1 cellular context compared by ENCODE assay signal in the genomic region with DNA sequence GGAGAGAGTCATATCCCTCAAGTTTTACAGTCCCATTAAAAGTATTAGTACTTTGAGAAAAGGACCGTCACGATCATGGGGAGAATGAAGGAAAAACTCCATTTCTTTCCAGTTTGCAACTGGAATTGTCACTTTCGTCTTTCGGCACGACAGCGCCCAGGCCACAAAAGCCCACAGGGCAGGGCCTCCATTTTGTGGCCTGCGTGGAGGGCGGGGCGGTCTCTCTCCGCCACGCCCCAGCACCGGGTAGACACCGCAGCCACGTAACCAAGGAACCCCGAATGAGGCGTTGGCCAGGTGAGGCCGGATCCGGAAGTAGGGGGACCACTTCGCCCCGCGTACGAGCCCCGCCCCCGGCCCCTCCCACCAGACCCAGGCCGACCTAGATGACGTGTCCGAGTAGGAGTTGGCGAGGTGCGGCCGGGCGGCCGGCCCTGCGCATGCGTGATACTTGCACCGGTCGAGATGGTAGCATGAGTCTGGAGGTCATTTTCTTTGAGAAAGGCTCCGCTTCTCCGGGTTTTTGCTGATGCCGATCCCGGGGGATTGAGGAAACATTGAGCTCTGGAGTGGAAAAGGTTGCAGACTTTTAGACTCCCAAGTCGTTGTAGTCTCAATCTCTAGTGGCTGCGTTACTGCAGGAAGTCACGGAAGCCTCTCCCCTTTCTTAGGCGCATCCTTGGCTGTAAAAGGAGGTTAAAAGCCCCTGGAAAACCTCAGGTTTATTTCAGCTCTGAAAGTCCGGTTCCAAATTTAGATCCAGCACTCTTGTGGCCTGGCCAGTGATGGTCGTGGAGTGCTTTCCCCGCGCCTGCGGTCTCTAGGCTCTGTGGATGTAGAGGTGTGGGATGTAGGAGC.
TF ChIP-seq lines count a peak whose summit lies in the region.

No MANE protein-coding gene starts in this region.

TF ChIP-seq in K562, 482 proteins besides CTCF, POLR2A, EP300 and RAD21 (continued from another document and continues in another):
- TF ChIP-seq, protein P1, sequence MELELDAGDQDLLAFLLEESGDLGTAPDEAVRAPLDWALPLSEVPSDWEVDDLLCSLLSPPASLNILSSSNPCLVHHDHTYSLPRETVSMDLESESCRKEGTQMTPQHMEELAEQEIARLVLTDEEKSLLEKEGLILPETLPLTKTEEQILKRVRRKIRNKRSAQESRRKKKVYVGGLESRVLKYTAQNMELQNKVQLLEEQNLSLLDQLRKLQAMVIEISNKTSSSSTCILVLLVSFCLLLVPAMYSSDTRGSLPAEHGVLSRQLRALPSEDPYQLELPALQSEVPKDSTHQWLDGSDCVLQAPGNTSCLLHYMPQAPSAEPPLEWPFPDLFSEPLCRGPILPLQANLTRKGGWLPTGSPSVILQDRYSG (tag; conservative IDR thresholded peaks at IDR 0.05; ENCODE audit: low read depth): 0 out of 2 replicates have a peak, but pooled peaks have one; percentile 24
- TF ChIP-seq SMAD1 (IDR thresholded peaks at IDR 0.05; ENCODE audit: low read depth, low read length, partially characterized antibody): peak; percentile 35
- TF ChIP-seq TEAD4 (IDR thresholded peaks at IDR 0.05; ENCODE audit: low read length): peak; percentile 9; the same call in 1 of the 2 replicates
- TF ChIP-seq TEAD4 (CRISPR knock-in tag; IDR thresholded peaks at IDR 0.05; ENCODE audit: borderline replicate concordance): no peak
- no peak for TF ChIP-seq ZBTB1 (CRISPR knock-in tag; IDR thresholded peaks at IDR 0.05; ENCODE audit: borderline replicate concordance, low read depth)
- no peak for TF ChIP-seq SREBF1 (IDR thresholded peaks at IDR 0.05; ENCODE audit: borderline replicate concordance, low read depth, low read length)
- no peak for TF ChIP-seq TARDBP (IDR thresholded peaks at IDR 0.05)
- TF ChIP-seq, protein P2, sequence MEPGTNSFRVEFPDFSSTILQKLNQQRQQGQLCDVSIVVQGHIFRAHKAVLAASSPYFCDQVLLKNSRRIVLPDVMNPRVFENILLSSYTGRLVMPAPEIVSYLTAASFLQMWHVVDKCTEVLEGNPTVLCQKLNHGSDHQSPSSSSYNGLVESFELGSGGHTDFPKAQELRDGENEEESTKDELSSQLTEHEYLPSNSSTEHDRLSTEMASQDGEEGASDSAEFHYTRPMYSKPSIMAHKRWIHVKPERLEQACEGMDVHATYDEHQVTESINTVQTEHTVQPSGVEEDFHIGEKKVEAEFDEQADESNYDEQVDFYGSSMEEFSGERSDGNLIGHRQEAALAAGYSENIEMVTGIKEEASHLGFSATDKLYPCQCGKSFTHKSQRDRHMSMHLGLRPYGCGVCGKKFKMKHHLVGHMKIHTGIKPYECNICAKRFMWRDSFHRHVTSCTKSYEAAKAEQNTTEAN (CRISPR knock-in tag; IDR thresholded peaks at IDR 0.05): no peak
- TF ChIP-seq, protein P3, sequence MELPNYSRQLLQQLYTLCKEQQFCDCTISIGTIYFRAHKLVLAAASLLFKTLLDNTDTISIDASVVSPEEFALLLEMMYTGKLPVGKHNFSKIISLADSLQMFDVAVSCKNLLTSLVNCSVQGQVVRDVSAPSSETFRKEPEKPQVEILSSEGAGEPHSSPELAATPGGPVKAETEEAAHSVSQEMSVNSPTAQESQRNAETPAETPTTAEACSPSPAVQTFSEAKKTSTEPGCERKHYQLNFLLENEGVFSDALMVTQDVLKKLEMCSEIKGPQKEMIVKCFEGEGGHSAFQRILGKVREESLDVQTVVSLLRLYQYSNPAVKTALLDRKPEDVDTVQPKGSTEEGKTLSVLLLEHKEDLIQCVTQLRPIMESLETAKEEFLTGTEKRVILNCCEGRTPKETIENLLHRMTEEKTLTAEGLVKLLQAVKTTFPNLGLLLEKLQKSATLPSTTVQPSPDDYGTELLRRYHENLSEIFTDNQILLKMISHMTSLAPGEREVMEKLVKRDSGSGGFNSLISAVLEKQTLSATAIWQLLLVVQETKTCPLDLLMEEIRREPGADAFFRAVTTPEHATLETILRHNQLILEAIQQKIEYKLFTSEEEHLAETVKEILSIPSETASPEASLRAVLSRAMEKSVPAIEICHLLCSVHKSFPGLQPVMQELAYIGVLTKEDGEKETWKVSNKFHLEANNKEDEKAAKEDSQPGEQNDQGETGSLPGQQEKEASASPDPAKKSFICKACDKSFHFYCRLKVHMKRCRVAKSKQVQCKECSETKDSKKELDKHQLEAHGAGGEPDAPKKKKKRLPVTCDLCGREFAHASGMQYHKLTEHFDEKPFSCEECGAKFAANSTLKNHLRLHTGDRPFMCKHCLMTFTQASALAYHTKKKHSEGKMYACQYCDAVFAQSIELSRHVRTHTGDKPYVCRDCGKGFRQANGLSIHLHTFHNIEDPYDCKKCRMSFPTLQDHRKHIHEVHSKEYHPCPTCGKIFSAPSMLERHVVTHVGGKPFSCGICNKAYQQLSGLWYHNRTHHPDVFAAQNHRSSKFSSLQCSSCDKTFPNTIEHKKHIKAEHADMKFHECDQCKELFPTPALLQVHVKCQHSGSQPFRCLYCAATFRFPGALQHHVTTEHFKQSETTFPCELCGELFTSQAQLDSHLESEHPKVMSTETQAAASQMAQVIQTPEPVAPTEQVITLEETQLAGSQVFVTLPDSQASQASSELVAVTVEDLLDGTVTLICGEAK (IDR thresholded peaks at IDR 0.05): peak; percentile 98
- TF ChIP-seq, protein P3 (CRISPR knock-in tag; IDR thresholded peaks at IDR 0.05): no peak
- 0 out of 2 replicates have a peak, but pooled peaks have one; percentile 30 for TF ChIP-seq KLF13 (tag; IDR thresholded peaks at IDR 0.05; ENCODE audit: borderline replicate concordance, low read depth)
- TF ChIP-seq, protein P4, sequence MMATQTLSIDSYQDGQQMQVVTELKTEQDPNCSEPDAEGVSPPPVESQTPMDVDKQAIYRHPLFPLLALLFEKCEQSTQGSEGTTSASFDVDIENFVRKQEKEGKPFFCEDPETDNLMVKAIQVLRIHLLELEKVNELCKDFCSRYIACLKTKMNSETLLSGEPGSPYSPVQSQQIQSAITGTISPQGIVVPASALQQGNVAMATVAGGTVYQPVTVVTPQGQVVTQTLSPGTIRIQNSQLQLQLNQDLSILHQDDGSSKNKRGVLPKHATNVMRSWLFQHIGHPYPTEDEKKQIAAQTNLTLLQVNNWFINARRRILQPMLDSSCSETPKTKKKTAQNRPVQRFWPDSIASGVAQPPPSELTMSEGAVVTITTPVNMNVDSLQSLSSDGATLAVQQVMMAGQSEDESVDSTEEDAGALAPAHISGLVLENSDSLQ (IDR thresholded peaks at IDR 0.05): peak; percentile 72
- TF ChIP-seq, protein P5, sequence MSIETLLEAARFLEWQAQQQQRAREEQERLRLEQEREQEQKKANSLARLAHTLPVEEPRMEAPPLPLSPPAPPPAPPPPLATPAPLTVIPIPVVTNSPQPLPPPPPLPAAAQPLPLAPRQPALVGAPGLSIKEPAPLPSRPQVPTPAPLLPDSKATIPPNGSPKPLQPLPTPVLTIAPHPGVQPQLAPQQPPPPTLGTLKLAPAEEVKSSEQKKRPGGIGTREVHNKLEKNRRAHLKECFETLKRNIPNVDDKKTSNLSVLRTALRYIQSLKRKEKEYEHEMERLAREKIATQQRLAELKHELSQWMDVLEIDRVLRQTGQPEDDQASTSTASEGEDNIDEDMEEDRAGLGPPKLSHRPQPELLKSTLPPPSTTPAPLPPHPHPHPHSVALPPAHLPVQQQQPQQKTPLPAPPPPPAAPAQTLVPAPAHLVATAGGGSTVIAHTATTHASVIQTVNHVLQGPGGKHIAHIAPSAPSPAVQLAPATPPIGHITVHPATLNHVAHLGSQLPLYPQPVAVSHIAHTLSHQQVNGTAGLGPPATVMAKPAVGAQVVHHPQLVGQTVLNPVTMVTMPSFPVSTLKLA (conservative IDR thresholded peaks at IDR 0.05): peak; percentile 51 to 65; a peak in 1 of 4 replicates
- peak; percentile 45 to 90 (median 83) for TF ChIP-seq YY1 (IDR thresholded peaks at IDR 0.05; ENCODE audit: borderline replicate concordance in 1 of 3, control insufficient read depth in 1 of 3, extremely low read depth in 1 of 3, insufficient read depth in 3 of 3, insufficient read length in 1 of 3, insufficient replicate concordance in 2 of 3, low read depth in 1 of 3, low read length in 2 of 3)
- peak; percentile 65; the same call in 1 of the 2 replicates for TF ChIP-seq PHF8 (IDR thresholded peaks at IDR 0.05; ENCODE audit: borderline replicate concordance, low read length)
- TF ChIP-seq, protein P6, sequence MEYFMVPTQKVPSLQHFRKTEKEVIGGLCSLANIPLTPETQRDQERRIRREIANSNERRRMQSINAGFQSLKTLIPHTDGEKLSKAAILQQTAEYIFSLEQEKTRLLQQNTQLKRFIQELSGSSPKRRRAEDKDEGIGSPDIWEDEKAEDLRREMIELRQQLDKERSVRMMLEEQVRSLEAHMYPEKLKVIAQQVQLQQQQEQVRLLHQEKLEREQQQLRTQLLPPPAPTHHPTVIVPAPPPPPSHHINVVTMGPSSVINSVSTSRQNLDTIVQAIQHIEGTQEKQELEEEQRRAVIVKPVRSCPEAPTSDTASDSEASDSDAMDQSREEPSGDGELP (CRISPR knock-in tag; IDR thresholded peaks at IDR 0.05; ENCODE audit: borderline replicate concordance): peak; percentile 78; the same call in 1 of the 2 replicates
- TF ChIP-seq, protein P7, sequence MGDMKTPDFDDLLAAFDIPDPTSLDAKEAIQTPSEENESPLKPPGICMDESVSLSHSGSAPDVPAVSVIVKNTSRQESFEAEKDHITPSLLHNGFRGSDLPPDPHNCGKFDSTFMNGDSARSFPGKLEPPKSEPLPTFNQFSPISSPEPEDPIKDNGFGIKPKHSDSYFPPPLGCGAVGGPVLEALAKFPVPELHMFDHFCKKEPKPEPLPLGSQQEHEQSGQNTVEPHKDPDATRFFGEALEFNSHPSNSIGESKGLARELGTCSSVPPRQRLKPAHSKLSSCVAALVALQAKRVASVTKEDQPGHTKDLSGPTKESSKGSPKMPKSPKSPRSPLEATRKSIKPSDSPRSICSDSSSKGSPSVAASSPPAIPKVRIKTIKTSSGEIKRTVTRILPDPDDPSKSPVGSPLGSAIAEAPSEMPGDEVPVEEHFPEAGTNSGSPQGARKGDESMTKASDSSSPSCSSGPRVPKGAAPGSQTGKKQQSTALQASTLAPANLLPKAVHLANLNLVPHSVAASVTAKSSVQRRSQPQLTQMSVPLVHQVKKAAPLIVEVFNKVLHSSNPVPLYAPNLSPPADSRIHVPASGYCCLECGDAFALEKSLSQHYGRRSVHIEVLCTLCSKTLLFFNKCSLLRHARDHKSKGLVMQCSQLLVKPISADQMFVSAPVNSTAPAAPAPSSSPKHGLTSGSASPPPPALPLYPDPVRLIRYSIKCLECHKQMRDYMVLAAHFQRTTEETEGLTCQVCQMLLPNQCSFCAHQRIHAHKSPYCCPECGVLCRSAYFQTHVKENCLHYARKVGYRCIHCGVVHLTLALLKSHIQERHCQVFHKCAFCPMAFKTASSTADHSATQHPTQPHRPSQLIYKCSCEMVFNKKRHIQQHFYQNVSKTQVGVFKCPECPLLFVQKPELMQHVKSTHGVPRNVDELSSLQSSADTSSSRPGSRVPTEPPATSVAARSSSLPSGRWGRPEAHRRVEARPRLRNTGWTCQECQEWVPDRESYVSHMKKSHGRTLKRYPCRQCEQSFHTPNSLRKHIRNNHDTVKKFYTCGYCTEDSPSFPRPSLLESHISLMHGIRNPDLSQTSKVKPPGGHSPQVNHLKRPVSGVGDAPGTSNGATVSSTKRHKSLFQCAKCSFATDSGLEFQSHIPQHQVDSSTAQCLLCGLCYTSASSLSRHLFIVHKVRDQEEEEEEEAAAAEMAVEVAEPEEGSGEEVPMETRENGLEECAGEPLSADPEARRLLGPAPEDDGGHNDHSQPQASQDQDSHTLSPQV (IDR thresholded peaks at IDR 0.05): no peak; the same call in 1 of the 2 replicates
- TF ChIP-seq TRIM24 (IDR thresholded peaks at IDR 0.05): peak in 1 of 2 experiments; percentile 73; a peak in 2 of 4 replicates
- TF ChIP-seq ZNF586 (CRISPR knock-in tag; conservative IDR thresholded peaks at IDR 0.05): no peak
- no peak for TF ChIP-seq NBN (IDR thresholded peaks at IDR 0.05; ENCODE audit: low read depth)
- peak; percentile 84 for TF ChIP-seq CXXC5 (CRISPR knock-in tag; IDR thresholded peaks at IDR 0.05)
- TF ChIP-seq TOE1 (IDR thresholded peaks at IDR 0.05; ENCODE audit: borderline replicate concordance): peak; percentile 60; the same call in 1 of the 2 replicates
- TF ChIP-seq TOE1 (CRISPR knock-in tag; IDR thresholded peaks at IDR 0.05; ENCODE audit: borderline replicate concordance, low read depth): no peak
- TF ChIP-seq HMG20A (CRISPR knock-in tag; conservative IDR thresholded peaks at IDR 0.05): no peak
- TF ChIP-seq DDX20 (tag; IDR thresholded peaks at IDR 0.05; ENCODE audit: low read depth): no peak
- no peak for TF ChIP-seq FUS (optimal IDR thresholded peaks at IDR 0.05; ENCODE audit: low read depth, low read length)
- peak; percentile 64 for TF ChIP-seq TBP (optimal IDR thresholded peaks at IDR 0.05; ENCODE audit: low read depth, low read length)
- TF ChIP-seq, protein P8, sequence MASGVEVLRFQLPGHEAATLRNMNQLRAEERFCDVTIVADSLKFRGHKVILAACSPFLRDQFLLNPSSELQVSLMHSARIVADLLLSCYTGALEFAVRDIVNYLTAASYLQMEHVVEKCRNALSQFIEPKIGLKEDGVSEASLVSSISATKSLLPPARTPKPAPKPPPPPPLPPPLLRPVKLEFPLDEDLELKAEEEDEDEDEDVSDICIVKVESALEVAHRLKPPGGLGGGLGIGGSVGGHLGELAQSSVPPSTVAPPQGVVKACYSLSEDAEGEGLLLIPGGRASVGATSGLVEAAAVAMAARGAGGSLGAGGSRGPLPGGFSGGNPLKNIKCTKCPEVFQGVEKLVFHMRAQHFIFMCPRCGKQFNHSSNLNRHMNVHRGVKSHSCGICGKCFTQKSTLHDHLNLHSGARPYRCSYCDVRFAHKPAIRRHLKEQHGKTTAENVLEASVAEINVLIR (CRISPR knock-in tag; IDR thresholded peaks at IDR 0.05): peak; percentile 28; the same call in 1 of the 2 replicates
- TF ChIP-seq CBX1 (IDR thresholded peaks at IDR 0.05; ENCODE audit: low read depth): 0 out of 2 replicates have a peak, but pooled peaks have one; percentile 70
- peak; percentile 85 for TF ChIP-seq NCOA1 (IDR thresholded peaks at IDR 0.05; ENCODE audit: low read depth)
- peak; percentile 92 for TF ChIP-seq KLF6 (CRISPR knock-in tag; IDR thresholded peaks at IDR 0.05; ENCODE audit: borderline replicate concordance)
